Comparison of ENCODE assay signal across 16 cellular contexts in genomic region chr6:161105408-161105807, GRCh38.
DNase-seq lines count a peak whose midpoint lies in the region; ATAC-seq and TF ChIP-seq lines count a peak whose summit lies in the region.
"Had no signal": no experiment of that assay in that cellular context is flagged by ENCODE, and none has a peak within 500 bp of the region (broad histone marks: within the 10 kb centered on the region; RNA-seq: fewer than 3 reads in every experiment).

No MANE protein-coding gene starts in this region.

- no peaks in the 10 kb centered on the region for H3K9me3 ChIP-seq in CD4-positive, alpha-beta memory T cell (ENCODE audit: control insufficient read depth in 1 of 2, low read length in 2 of 2)

- no peak overlapping the region for H3K27ac ChIP-seq in CD4-positive, alpha-beta memory T cell (ENCODE audit: low read depth, low read length)
- H3K27ac ChIP-seq: C4-2B had no signal

- H3K4me1 ChIP-seq in CD4-positive, alpha-beta memory T cell (ENCODE audit: insufficient read depth, low read length), result no peaks in the 10 kb centered on the region

- no peaks in the 10 kb centered on the region for H3K27me3 Mint-ChIP-seq in activated CD8-positive, alpha-beta T cell treated with anti-CD3 and anti-CD28 coated beads for 36 hours
- H3K27me3 Mint-ChIP-seq in activated CD8-positive, alpha-beta T cell treated with anti-CD3 and anti-CD28 coated beads, Interleukin-2, amount 10 ng/mL, durations not matched to agents 7 days and 5 days (ENCODE audit: low read depth), result no peaks in the 10 kb centered on the region
- H3K27me3 Mint-ChIP-seq in CD4-positive, alpha-beta memory T cell, result no peaks in the 10 kb centered on the region
- no peaks in the 10 kb centered on the region for H3K27me3 Mint-ChIP-seq in activated T-helper 17 cell treated with anti-CD3 and anti-CD28 coated beads, Interleukin-2, amount 50 U/mL, for 72 hours

- no peak for TF ChIP-seq CTCF in activated CD8-positive, alpha-beta T cell treated with anti-CD3 and anti-CD28 coated beads for 36 hours (IDR thresholded peaks at IDR 0.05)

- H3K4me1 Mint-ChIP-seq in activated CD8-positive, alpha-beta T cell treated with anti-CD3 and anti-CD28 coated beads for 36 hours (ENCODE audit: low read depth), result peaks cover 5% of the 10 kb centered on the region
- peaks cover 4% of the 10 kb centered on the region for H3K4me1 Mint-ChIP-seq in activated CD8-positive, alpha-beta T cell treated with anti-CD3 and anti-CD28 coated beads, Interleukin-2, amount 10 ng/mL, durations not matched to agents 7 days and 5 days (ENCODE audit: low read depth)
- peaks cover 0 to 3% (median 2%) of the 10 kb centered on the region in 4 donors for H3K4me1 Mint-ChIP-seq in CD4-positive, alpha-beta memory T cell
- H3K4me1 Mint-ChIP-seq in activated T-helper 17 cell treated with anti-CD3 and anti-CD28 coated beads, Interleukin-2, amount 50 U/mL, for 72 hours, result peaks cover 15% of the 10 kb centered on the region
- H3K4me1 Mint-ChIP-seq: H9 had no signal

- intact Hi-C loops in activated CD8-positive, alpha-beta T cell treated with anti-CD3 and anti-CD28 coated beads for 36 hours (cut with micrococcal nuclease), result no loop called here
- intact Hi-C loops in CD4-positive, alpha-beta memory T cell (cut with micrococcal nuclease), result no loop called here
- intact Hi-C loops in left colon (cut with DNase I, micrococcal nuclease), result no loop called here

- H3K36me3 ChIP-seq in CD4-positive, alpha-beta memory T cell (ENCODE audit: insufficient read depth, low read length), result peaks cover 46% of the 10 kb centered on the region

- no peaks in the 10 kb centered on the region for H3K9me3 Mint-ChIP-seq in activated CD8-positive, alpha-beta T cell treated with anti-CD3 and anti-CD28 coated beads for 36 hours
- no peaks in the 10 kb centered on the region for H3K9me3 Mint-ChIP-seq in activated CD8-positive, alpha-beta T cell treated with anti-CD3 and anti-CD28 coated beads, Interleukin-2, amount 10 ng/mL, durations not matched to agents 7 days and 5 days (ENCODE audit: insufficient read depth)
- H3K9me3 Mint-ChIP-seq in CD4-positive, alpha-beta memory T cell, result no peaks in the 10 kb centered on the region
- no peaks in the 10 kb centered on the region for H3K9me3 Mint-ChIP-seq in activated T-helper 17 cell treated with anti-CD3 and anti-CD28 coated beads, Interleukin-2, amount 50 U/mL, for 72 hours
- H3K9me3 Mint-ChIP-seq: H9 had no signal

- peaks cover 50% of the 10 kb centered on the region for H3K36me3 Mint-ChIP-seq in activated CD8-positive, alpha-beta T cell treated with anti-CD3 and anti-CD28 coated beads for 36 hours (ENCODE audit: low read depth)
- H3K36me3 Mint-ChIP-seq in activated CD8-positive, alpha-beta T cell treated with anti-CD3 and anti-CD28 coated beads, Interleukin-2, amount 10 ng/mL, durations not matched to agents 7 days and 5 days (ENCODE audit: low read depth), result peaks cover 55% of the 10 kb centered on the region
- peaks cover 77 to 78% of the 10 kb centered on the region in 2 donors for H3K36me3 Mint-ChIP-seq in CD4-positive, alpha-beta memory T cell
- H3K36me3 Mint-ChIP-seq in activated T-helper 17 cell treated with anti-CD3 and anti-CD28 coated beads, Interleukin-2, amount 50 U/mL, for 72 hours (ENCODE audit: low read depth), result peaks cover 97% of the 10 kb centered on the region

- H3K27ac Mint-ChIP-seq in activated CD8-positive, alpha-beta T cell treated with anti-CD3 and anti-CD28 coated beads for 36 hours, result peak overlapping the region; percentile 12
- no peak overlapping the region for H3K27ac Mint-ChIP-seq in activated CD8-positive, alpha-beta T cell treated with anti-CD3 and anti-CD28 coated beads, Interleukin-2, amount 10 ng/mL, durations not matched to agents 7 days and 5 days
- peak overlapping the region in 4 of 7 donors; percentile 11 to 78 (median 61) for H3K27ac Mint-ChIP-seq in CD4-positive, alpha-beta memory T cell
- peak overlapping the region; percentile 65 for H3K27ac Mint-ChIP-seq in activated T-helper 17 cell treated with anti-CD3 and anti-CD28 coated beads, Interleukin-2, amount 50 U/mL, for 72 hours
- H3K27ac Mint-ChIP-seq: H9 had no signal

- no peaks in the 10 kb centered on the region for H3K27me3 ChIP-seq in CD4-positive, alpha-beta memory T cell (ENCODE audit: insufficient read depth, low read length)

- POLR2A ChIA-PET in activated CD8-positive, alpha-beta T cell treated with anti-CD3 and anti-CD28 coated beads for 36 hours (lab: Charles Lee), result no interaction called here
- POLR2A ChIA-PET in activated CD8-positive, alpha-beta T cell treated with anti-CD3 and anti-CD28 coated beads, Interleukin-2, amount 10 ng/mL, durations not matched to agents 7 days and 5 days (lab: Charles Lee), result no interaction called here
- POLR2A ChIA-PET in CD4-positive, alpha-beta memory T cell (lab: Charles Lee; ENCODE audit: partially characterized antibody), result no interaction called here

- ATAC-seq in activated CD8-positive, alpha-beta T cell treated with anti-CD3 and anti-CD28 coated beads for 36 hours, result no peak
- no peak for ATAC-seq in activated CD8-positive, alpha-beta T cell treated with anti-CD3 and anti-CD28 coated beads, Interleukin-2, amount 10 ng/mL, durations not matched to agents 7 days and 5 days
- peak; percentile 86 for ATAC-seq in activated T-helper 17 cell treated with anti-CD3 and anti-CD28 coated beads, Interleukin-2, amount 50 U/mL, for 72 hours (replicated peaks)
- peak; percentile 75 for ATAC-seq in esophagus mucosa
- no peak for ATAC-seq in left colon
- no peak for ATAC-seq in HG03354 (IDR thresholded peaks at IDR 0.05; ENCODE audit: poor library complexity, severe bottlenecking, unreplicated experiment)
- ATAC-seq: Right ventricle myocardium inferior had no signal

- H3K4me3 Mint-ChIP-seq in activated CD8-positive, alpha-beta T cell treated with anti-CD3 and anti-CD28 coated beads for 36 hours, result no peak overlapping the region
- H3K4me3 Mint-ChIP-seq in activated CD8-positive, alpha-beta T cell treated with anti-CD3 and anti-CD28 coated beads, Interleukin-2, amount 10 ng/mL, durations not matched to agents 7 days and 5 days, result no peak overlapping the region
- no peak overlapping the region for H3K4me3 Mint-ChIP-seq in CD4-positive, alpha-beta memory T cell
- H3K4me3 Mint-ChIP-seq in activated T-helper 17 cell treated with anti-CD3 and anti-CD28 coated beads, Interleukin-2, amount 50 U/mL, for 72 hours, result peak overlapping the region; percentile 3
- H3K4me3 Mint-ChIP-seq: H9 had no signal

- DNase-seq in activated CD8-positive, alpha-beta T cell treated with anti-CD3 and anti-CD28 coated beads for 36 hours, result no peak
- no peak for DNase-seq in activated CD8-positive, alpha-beta T cell treated with anti-CD3 and anti-CD28 coated beads, Interleukin-2, amount 10 ng/mL, durations not matched to agents 7 days and 5 days
- no peak for DNase-seq in CD4-positive, alpha-beta memory T cell
- no peak for DNase-seq in MV-4-11 (lab: John Stamatoyannopoulos, UW)
- DNase-seq in left colon, result no peak
- DNase-seq: COR-L47, DMS153, H9, KBM-7, NCI-H1092, NCI-H1694 had no signal

- CTCF ChIA-PET in activated CD8-positive, alpha-beta T cell treated with anti-CD3 and anti-CD28 coated beads for 36 hours (lab: Charles Lee), result interaction anchor here (1.2 kb wide), 1 partner anchor 269 kb away, joined by 3 read pairs; no protein-coding TSS in a partner anchor
- CTCF ChIA-PET in activated CD8-positive, alpha-beta T cell treated with anti-CD3 and anti-CD28 coated beads, Interleukin-2, amount 10 ng/mL, durations not matched to agents 7 days and 5 days (lab: Charles Lee), result interaction anchor here (0.6 kb wide), 1 partner anchor 23 kb away, joined by 3 read pairs; no protein-coding TSS in a partner anchor
- CTCF ChIA-PET in CD4-positive, alpha-beta memory T cell (lab: Charles Lee; ENCODE audit: partially characterized antibody), result interaction anchor here (0.9 kb wide), 1 partner anchor 287 kb away, joined by 3 read pairs; no protein-coding TSS in a partner anchor

- H3K4me3 ChIP-seq in CD4-positive, alpha-beta memory T cell (ENCODE audit: low read length in 2 of 2), result no peak overlapping the region

Comparison
In these comparisons a context has a peak if more than half of its experiments do, and no peak if none do; other contexts are left out.
1. ATAC-seq: peak in activated T-helper 17 cell treated with anti-CD3 and anti-CD28 coated beads, Interleukin-2, amount 50 U/mL, for 72 hours (single experiment) and esophagus mucosa (single experiment); none in activated CD8-positive, alpha-beta T cell treated with anti-CD3 and anti-CD28 coated beads for 36 hours (single experiment), activated CD8-positive, alpha-beta T cell treated with anti-CD3 and anti-CD28 coated beads, Interleukin-2, amount 10 ng/mL, durations not matched to agents 7 days and 5 days (single experiment), left colon (single experiment) and HG03354 (single experiment).